ENCODE assay signal across 8 cellular contexts in genomic region chr15:72155021-72155621, GRCh38. TPM values are rescaled to one million over a fixed set of nuclear protein-coding genes. Genes with fewer than 3 reads are reported as not detected.
A peak's percentile ranks its signal among the peaks of the same experiment; 100 is the strongest.
DNase-seq lines count a peak whose midpoint lies in the region; ATAC-seq and TF ChIP-seq lines count a peak whose summit lies in the region.

No MANE protein-coding gene starts in this region.

- H3K36me3 ChIP-seq in smooth muscle cell (ENCODE audit: low read depth), result no peaks in the 10 kb centered on the region

- no peak overlapping the region for H2AFZ ChIP-seq in smooth muscle cell (ENCODE audit: low read depth)

- no peak overlapping the region for H3K9ac ChIP-seq in smooth muscle cell (ENCODE audit: low read depth)

- no peaks in the 10 kb centered on the region for H3F3A ChIP-seq in smooth muscle cell (ENCODE audit: low read depth)

- DNase-seq in C1 segment of cervical spinal cord (lab: John Stamatoyannopoulos, UW) (peak in 10 of 14 donors; percentile 20 to 78 (median 53)), NCI-H1092 (lab: John Stamatoyannopoulos, UW) (peak; percentile 17), anterior cingulate cortex (lab: John Stamatoyannopoulos, UW) (peak in 48 of 58 donors; percentile 14 to 90 (median 53)), iPS-NIHi11 (ENCODE audit: low spot score) (peak; percentile 50), smooth muscle cell (lab: John Stamatoyannopoulos, UW; ENCODE audit: unreplicated experiment) (no peak), NOMO-1 treated with dmso at 0.1 percent for 144 hours (lab: John Stamatoyannopoulos, UW; ENCODE audit: unreplicated experiment) (no peak)

- H3K27me3 ChIP-seq in smooth muscle cell (ENCODE audit: low read depth), result no peaks in the 10 kb centered on the region

- no peaks in the 10 kb centered on the region for H4K20me1 ChIP-seq in smooth muscle cell (ENCODE audit: low read depth)

- ATAC-seq in GM21576 (IDR thresholded peaks at IDR 0.05; ENCODE audit: unreplicated experiment), result no peak
- ATAC-seq in HG02623 (IDR thresholded peaks at IDR 0.05; ENCODE audit: unreplicated experiment), result no peak

- no peaks in the 10 kb centered on the region for H3K9me3 ChIP-seq in smooth muscle cell (replicated peaks; ENCODE audit: low read depth)

- H3K79me2 ChIP-seq in smooth muscle cell (ENCODE audit: low read depth), result no peaks in the 10 kb centered on the region

- WGBS in smooth muscle cell (ENCODE audit: low lambda C conversion rate), result 76% methylated on average over 14 of the region's 14 CpGs

- no peaks in the 10 kb centered on the region for H3K4me1 ChIP-seq in smooth muscle cell (ENCODE audit: low read depth)

- no peak overlapping the region for H3K27ac ChIP-seq in smooth muscle cell (ENCODE audit: low read depth)

- no peak for TF ChIP-seq CTCF in smooth muscle cell (IDR thresholded peaks at IDR 0.05; ENCODE audit: borderline replicate concordance, insufficient read depth, poor library complexity, severe bottlenecking)

- peak overlapping the region; percentile 77 for H3K4me2 ChIP-seq in smooth muscle cell

- H3K4me3 ChIP-seq in smooth muscle cell, result peak overlapping the region; percentile 45

RNA-seq across cellular contexts. Expression of gene SENP8, which starts 36.9 kb away (rescaled TPM):
- total RNA-seq in smooth muscle cell, result 1.0 and 4.0 TPM in 2 replicates
- 2.3 and 2.8 TPM in 2 replicates for polyA plus RNA-seq in smooth muscle cell

RNA-seq across cellular contexts. Expression of gene MYO9A, which starts 37.2 kb away (rescaled TPM):
- total RNA-seq in smooth muscle cell, result 36.9 and 41.9 TPM in 2 replicates
- polyA plus RNA-seq in smooth muscle cell, result 10.7 and 15.0 TPM in 2 replicates

RNA-seq across cellular contexts. Expression of gene GRAMD2A, which starts 42.5 kb away (rescaled TPM):
- 2.1 and 2.9 TPM in 2 replicates for total RNA-seq in smooth muscle cell
- polyA plus RNA-seq in smooth muscle cell, result 0.54 and 2.9 TPM in 2 replicates

Comparison
In these comparisons a context has a peak if more than half of its experiments do, and no peak if none do; other contexts are left out.
1. DNase-seq: peak in C1 segment of cervical spinal cord (10 of 14), NCI-H1092 (single experiment), anterior cingulate cortex (48 of 58) and iPS-NIHi11 (single experiment); none in smooth muscle cell (single experiment) and NOMO-1 treated with dmso at 0.1 percent for 144 hours (single experiment).